In genomic region chr18:48434382-48434781, GRCh38 we compare ENCODE assay signal across 1 cellular context. TPM values are rescaled to one million over a fixed set of nuclear protein-coding genes. Genes with fewer than 3 reads are reported as not detected.
"Had no signal": no experiment of that assay in that cellular context is flagged by ENCODE, and none has a peak within 500 bp of the region (broad histone marks: within the 10 kb centered on the region; RNA-seq: fewer than 3 reads in every experiment).

No MANE protein-coding gene starts in this region.

RNA-seq across cellular contexts. Expression of gene ZBTB7C, which starts 25.2 kb away (rescaled TPM):
- total RNA-seq: M059J had no signal
